ENCODE assay signal across 10 cellular contexts in genomic region chr11:67355023-67355793, GRCh38. TPM values are rescaled to one million over a fixed set of nuclear protein-coding genes. Genes with fewer than 3 reads are reported as not detected.
DNase-seq lines count a peak whose midpoint lies in the region; ATAC-seq, FAIRE-seq and TF ChIP-seq lines count a peak whose summit lies in the region.
"Had no signal": no experiment of that assay in that cellular context is flagged by ENCODE, and none has a peak within 500 bp of the region (broad histone marks: within the 10 kb centered on the region; RNA-seq: fewer than 3 reads in every experiment).

No MANE protein-coding gene starts in this region.

- 62 to 78% (median 68%) methylated on average over 5 to 11 of the region's 11 CpGs for WGBS in psoas muscle, 3 donors

- no peak overlapping the region for H3K4me3 ChIP-seq in CD8-positive, alpha-beta memory T cell (ENCODE audit: low read length)
- H3K4me3 ChIP-seq in PC-9 (peak overlapping the region; percentile 38; the same call in 1 of the 2 replicates), psoas muscle (peak overlapping the region; percentile 81)

- ATAC-seq in psoas muscle: no peak
- no peak for ATAC-seq in HG03280 (IDR thresholded peaks at IDR 0.05; ENCODE audit: unreplicated experiment)

- no peaks in the 10 kb centered on the region for H3K27me3 Mint-ChIP-seq in CD8-positive, alpha-beta memory T cell
- H3K27me3 Mint-ChIP-seq: central memory CD8-positive, alpha-beta T cell had no signal

- H3K4me1 Mint-ChIP-seq in CD8-positive, alpha-beta memory T cell: peaks cover 29 to 52% (median 39%) of the 10 kb centered on the region in 3 donors

- H4K20me1 ChIP-seq in PC-9 (ENCODE audit: insufficient read depth): no peaks in the 10 kb centered on the region

- intact Hi-C loops in PC-9 (cut with micrococcal nuclease; ENCODE audit: unreplicated experiment): no loop called here
- intact Hi-C loops in psoas muscle (cut with DNase I): no loop called here

- peak overlapping the region in 7 of 8 donors; percentile 59 to 99 (median 98) for H3K27ac Mint-ChIP-seq in CD8-positive, alpha-beta memory T cell

- no peak for DNase-seq in CD8-positive, alpha-beta memory T cell
- peak in 1 of 2 experiments; percentile 60 for DNase-seq in PC-9
- DNase-seq in epithelial cell of prostate (ENCODE audit: low read depth, low spot score): no peak
- peak in 1 of 2 donors; percentile 54 for DNase-seq in psoas muscle
- DNase-seq in H4 (ENCODE audit: low spot score): no peak
- DNase-seq in NCI-H2081 treated with DMSO at 0.1 percent for 48 hours (lab: John Stamatoyannopoulos, UW): no peak
- DNase-seq in frontal cortex (ENCODE audit: low spot score in 2 of 2): no peak

- H3K27ac ChIP-seq in CD8-positive, alpha-beta memory T cell (ENCODE audit: low read depth, low read length): peak overlapping the region; percentile 96
- H3K27ac ChIP-seq in PC-9: peak overlapping the region; percentile 90
- peak overlapping the region; percentile 99 for H3K27ac ChIP-seq in epithelial cell of prostate
- H3K27ac ChIP-seq in psoas muscle: peak overlapping the region; percentile 99

- CTCF ChIA-PET in CD8-positive, alpha-beta memory T cell (lab: Charles Lee): interaction anchor here (1.4 to 19.6 kb wide), 5 partner anchors 9 to 81 kb away, joined by 4 to 860 read pairs (median 7); partner anchors contain the start of genes CLCF1 and RAD9A
- CTCF ChIA-PET in PC-9 (lab: Charles Lee): interaction anchor here (0.6 to 3.6 kb wide), 3 partner anchors 9 to 25 kb away, joined by 7 to 174 read pairs (median 9); no protein-coding TSS in a partner anchor

- no peaks in the 10 kb centered on the region for H3K9me3 Mint-ChIP-seq in CD8-positive, alpha-beta memory T cell
- H3K9me3 Mint-ChIP-seq: central memory CD8-positive, alpha-beta T cell had no signal

- peak overlapping the region in 1 of 7 donors; percentile 24 for H3K4me3 Mint-ChIP-seq in CD8-positive, alpha-beta memory T cell

- FAIRE-seq in frontal cortex (lab: Jason Lieb, UNC): no peak

- H2AFZ ChIP-seq in PC-9: no peak overlapping the region

- no peaks in the 10 kb centered on the region for H3K27me3 ChIP-seq in CD8-positive, alpha-beta memory T cell (ENCODE audit: insufficient read depth, low read length, poor library complexity, severe bottlenecking)
- H3K27me3 ChIP-seq in PC-9 (ENCODE audit: insufficient read depth, low read depth) (no peaks in the 10 kb centered on the region), psoas muscle (ENCODE audit: insufficient read depth in 3 of 3, low read length in 2 of 3) (no peaks in the 10 kb centered on the region)

- H3K9me3 ChIP-seq in CD8-positive, alpha-beta memory T cell (ENCODE audit: low read length): no peaks in the 10 kb centered on the region
- H3K9me3 ChIP-seq in PC-9 (ENCODE audit: insufficient read depth, low read depth) (no peaks in the 10 kb centered on the region), psoas muscle (no peaks in the 10 kb centered on the region)

- peak overlapping the region; percentile 97 for H3K4me2 ChIP-seq in PC-9

- peaks cover 29% of the 10 kb centered on the region for H3K79me2 ChIP-seq in PC-9 (ENCODE audit: low read depth)

- BruUV-seq in PC-9 (replicated peaks; lab: Mats Ljungman, UMichigan): no TSS peak

- no peaks in the 10 kb centered on the region for H3K9me2 ChIP-seq in PC-9 (ENCODE audit: insufficient read depth)

- H3K36me3 ChIP-seq in CD8-positive, alpha-beta memory T cell (ENCODE audit: insufficient read depth, low read length): no peaks in the 10 kb centered on the region
- H3K36me3 ChIP-seq in PC-9 (ENCODE audit: low read depth) (no peaks in the 10 kb centered on the region), psoas muscle (ENCODE audit: insufficient read depth in 1 of 2, low read depth in 1 of 2) (no peaks in the 10 kb centered on the region)

- peaks cover 50% of the 10 kb centered on the region for H3K4me1 ChIP-seq in CD8-positive, alpha-beta memory T cell (ENCODE audit: insufficient read depth, low read length)
- H3K4me1 ChIP-seq in PC-9 (replicated peaks; ENCODE audit: insufficient read depth) (peaks cover 79% of the 10 kb centered on the region), psoas muscle (peaks cover 56% of the 10 kb centered on the region)

- POLR2A ChIA-PET in CD8-positive, alpha-beta memory T cell (lab: Charles Lee): interaction anchor here (0.5 to 3.7 kb wide), 3 partner anchors 26 to 110 kb away, joined by 3 to 25 read pairs (median 5); partner anchors contain the start of gene RAD9A
- POLR2A ChIA-PET in PC-9 (lab: Charles Lee; ENCODE audit: unreplicated experiment): interaction anchor here (0.6 to 1.8 kb wide), 6 partner anchors 9 to 659 kb away, joined by 5 to 48 read pairs (median 8); no protein-coding TSS in a partner anchor

- TF ChIP-seq CTCF in PC-9 (conservative IDR thresholded peaks at IDR 0.05) (no peak), psoas muscle (IDR thresholded peaks at IDR 0.05) (no peak)

- H3K36me3 Mint-ChIP-seq in CD8-positive, alpha-beta memory T cell: peaks cover 0 to 12% (median 0%) of the 10 kb centered on the region in 3 donors

- H3F3A ChIP-seq in PC-9 (ENCODE audit: insufficient read depth, low read depth): peaks cover 78% of the 10 kb centered on the region

RNA-seq across cellular contexts. Expression of gene POLD4, which starts 1.9 kb away (rescaled TPM):
- 10 to 100 TPM; 32.3 to 37.8 TPM for total RNA-seq in CD8-positive, alpha-beta memory T cell
- 91.2 TPM for polyA plus RNA-seq in CD8-positive, alpha-beta memory T cell
- total RNA-seq in PC-9 (2021) (67.1 and 83.7 TPM in 2 replicates), psoas muscle (10 to 100 TPM; 31.8 to 89.8 (median 56.1) TPM), frontal cortex (3.7 TPM)
- polyA plus RNA-seq in psoas muscle: 10 to 100 TPM; 72.6 to 74.9 (median 73.3) TPM
- total RNA-seq in H4 (2014; rRNA removed; shearing (Covaris generic)): 71.6 and 77.4 TPM in 2 replicates

RNA-seq across cellular contexts. Expression of gene CLCF1, which starts 18.2 kb away (rescaled TPM):
- total RNA-seq in CD8-positive, alpha-beta memory T cell: 1 to 10 TPM; 3.5 to 4.2 TPM
- polyA plus RNA-seq in CD8-positive, alpha-beta memory T cell: 4.6 TPM
- total RNA-seq in PC-9 (2021) (15.9 and 17.0 TPM in 2 replicates), psoas muscle (1 to 10 TPM in 1 of 4 donors, under 1 TPM in 3; 0.44 to 1.5 (median 0.82) TPM), frontal cortex (under 0.01 TPM)
- polyA plus RNA-seq in psoas muscle: 1 to 10 TPM in 1 of 3 donors, under 1 TPM in 2; 0.47 to 6.5 (median 0.62) TPM
- 7.0 and 8.3 TPM in 2 replicates for total RNA-seq in H4 (2014; rRNA removed; shearing (Covaris generic))
- polyA plus RNA-seq: neural cell had no signal

RNA-seq across cellular contexts. Expression of gene RAD9A, which starts 36.6 kb away (rescaled TPM):
- 10 to 100 TPM; 36.8 to 38.8 TPM for total RNA-seq in CD8-positive, alpha-beta memory T cell
- 9.4 TPM for polyA plus RNA-seq in CD8-positive, alpha-beta memory T cell
- total RNA-seq in PC-9 (2021): 62.8 and 79.8 TPM in 2 replicates
- total RNA-seq in psoas muscle: 1 to 10 TPM; 1.8 to 6.7 (median 5.8) TPM
- polyA plus RNA-seq in psoas muscle: 10 to 100 TPM in 2 of 3 donors, 1 to 10 TPM in 1; 7.1 to 12.3 (median 10.1) TPM
- 7.3 and 8.3 TPM in 2 replicates for total RNA-seq in H4 (2014; rRNA removed; shearing (Covaris generic))
- total RNA-seq in frontal cortex: 11.8 TPM

RNA-seq across cellular contexts. Expression of gene PPP1CA, which starts 46.5 kb away (rescaled TPM):
- total RNA-seq in CD8-positive, alpha-beta memory T cell: 100 to 1,000 TPM; 338 to 357 TPM
- 564 TPM for polyA plus RNA-seq in CD8-positive, alpha-beta memory T cell
- total RNA-seq in PC-9 (2021) (306 and 351 TPM in 2 replicates), psoas muscle (100 to 1,000 TPM in 1 of 4 donors, 10 to 100 TPM in 3; 72.6 to 113 (median 86.6) TPM), frontal cortex (69.3 TPM)
- 100 to 1,000 TPM; 108 to 191 (median 147) TPM for polyA plus RNA-seq in psoas muscle
- 212 and 231 TPM in 2 replicates for total RNA-seq in H4 (2014; rRNA removed; shearing (Covaris generic))

RNA-seq across cellular contexts. Expression of gene TBC1D10C, which starts 48.7 kb away (rescaled TPM):
- total RNA-seq in CD8-positive, alpha-beta memory T cell: 100 to 1,000 TPM; 102 to 105 TPM
- 331 TPM for polyA plus RNA-seq in CD8-positive, alpha-beta memory T cell
- total RNA-seq in PC-9 (2021): 0.58 TPM in 1 of 2 replicates, not detected in the other
- 1 to 10 TPM in 3 of 4 donors, under 1 TPM in 1; 0.65 to 1.6 (median 1.2) TPM for total RNA-seq in psoas muscle
- under 1 TPM; 0.25 to 0.52 (median 0.34) TPM for polyA plus RNA-seq in psoas muscle
- total RNA-seq in H4 (2014; rRNA removed; shearing (Covaris generic)): not detected in 2 replicates
- total RNA-seq in frontal cortex: not detected
- polyA plus RNA-seq: neural cell had no signal
